In genomic region chr17:77101521-77102410, GRCh38 we compare ENCODE assay signal across 1 cellular context.
TF ChIP-seq lines count a peak whose summit lies in the region.

No MANE protein-coding gene starts in this region.

TF ChIP-seq in HepG2, 621 proteins besides CTCF, POLR2A, EP300 and RAD21 (continued from another document and continues in another):
- TF ChIP-seq ZNF609 (CRISPR knock-in tag; IDR thresholded peaks at IDR 0.05; ENCODE audit: borderline replicate concordance): 0 out of 2 replicates have a peak, but pooled peaks have one; percentile 39
- TF ChIP-seq ZNF678 (CRISPR knock-in tag; IDR thresholded peaks at IDR 0.05): no peak
- no peak for TF ChIP-seq ZNF780A (CRISPR knock-in tag; IDR thresholded peaks at IDR 0.05)
- no peak for TF ChIP-seq AGO1 (IDR thresholded peaks at IDR 0.05; ENCODE audit: low read depth, low read length, poor library complexity, severe bottlenecking)
- no peak for TF ChIP-seq ZNF292 (CRISPR knock-in tag; IDR thresholded peaks at IDR 0.05; ENCODE audit: borderline replicate concordance, low read depth)
- no peak for TF ChIP-seq SMAD9 (CRISPR knock-in tag; IDR thresholded peaks at IDR 0.05)
- TF ChIP-seq NFATC3 (CRISPR knock-in tag; IDR thresholded peaks at IDR 0.05): no peak
- no peak for TF ChIP-seq ZNF10 (CRISPR knock-in tag; IDR thresholded peaks at IDR 0.05; ENCODE audit: borderline replicate concordance, low read depth)
- TF ChIP-seq ZSCAN5A (CRISPR knock-in tag; IDR thresholded peaks at IDR 0.05; ENCODE audit: borderline replicate concordance): peak; percentile 77; the same call in 1 of the 2 replicates
- no peak for TF ChIP-seq ATF1 (CRISPR knock-in tag; IDR thresholded peaks at IDR 0.05)
- no peak for TF ChIP-seq PHB2 (IDR thresholded peaks at IDR 0.05; ENCODE audit: partially characterized antibody)
- TF ChIP-seq PITX1 (CRISPR knock-in tag; IDR thresholded peaks at IDR 0.05): peak; percentile 41; the same call in 1 of the 2 replicates
- TF ChIP-seq ZNF558 (CRISPR knock-in tag; IDR thresholded peaks at IDR 0.05; ENCODE audit: borderline replicate concordance): no peak
- TF ChIP-seq, protein P1, sequence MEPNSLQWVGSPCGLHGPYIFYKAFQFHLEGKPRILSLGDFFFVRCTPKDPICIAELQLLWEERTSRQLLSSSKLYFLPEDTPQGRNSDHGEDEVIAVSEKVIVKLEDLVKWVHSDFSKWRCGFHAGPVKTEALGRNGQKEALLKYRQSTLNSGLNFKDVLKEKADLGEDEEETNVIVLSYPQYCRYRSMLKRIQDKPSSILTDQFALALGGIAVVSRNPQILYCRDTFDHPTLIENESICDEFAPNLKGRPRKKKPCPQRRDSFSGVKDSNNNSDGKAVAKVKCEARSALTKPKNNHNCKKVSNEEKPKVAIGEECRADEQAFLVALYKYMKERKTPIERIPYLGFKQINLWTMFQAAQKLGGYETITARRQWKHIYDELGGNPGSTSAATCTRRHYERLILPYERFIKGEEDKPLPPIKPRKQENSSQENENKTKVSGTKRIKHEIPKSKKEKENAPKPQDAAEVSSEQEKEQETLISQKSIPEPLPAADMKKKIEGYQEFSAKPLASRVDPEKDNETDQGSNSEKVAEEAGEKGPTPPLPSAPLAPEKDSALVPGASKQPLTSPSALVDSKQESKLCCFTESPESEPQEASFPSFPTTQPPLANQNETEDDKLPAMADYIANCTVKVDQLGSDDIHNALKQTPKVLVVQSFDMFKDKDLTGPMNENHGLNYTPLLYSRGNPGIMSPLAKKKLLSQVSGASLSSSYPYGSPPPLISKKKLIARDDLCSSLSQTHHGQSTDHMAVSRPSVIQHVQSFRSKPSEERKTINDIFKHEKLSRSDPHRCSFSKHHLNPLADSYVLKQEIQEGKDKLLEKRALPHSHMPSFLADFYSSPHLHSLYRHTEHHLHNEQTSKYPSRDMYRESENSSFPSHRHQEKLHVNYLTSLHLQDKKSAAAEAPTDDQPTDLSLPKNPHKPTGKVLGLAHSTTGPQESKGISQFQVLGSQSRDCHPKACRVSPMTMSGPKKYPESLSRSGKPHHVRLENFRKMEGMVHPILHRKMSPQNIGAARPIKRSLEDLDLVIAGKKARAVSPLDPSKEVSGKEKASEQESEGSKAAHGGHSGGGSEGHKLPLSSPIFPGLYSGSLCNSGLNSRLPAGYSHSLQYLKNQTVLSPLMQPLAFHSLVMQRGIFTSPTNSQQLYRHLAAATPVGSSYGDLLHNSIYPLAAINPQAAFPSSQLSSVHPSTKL (CRISPR knock-in tag; IDR thresholded peaks at IDR 0.05): peak; percentile 77
- no peak for TF ChIP-seq TBX3 (IDR thresholded peaks at IDR 0.05; ENCODE audit: borderline replicate concordance)
- TF ChIP-seq RARG (CRISPR knock-in tag; IDR thresholded peaks at IDR 0.05; ENCODE audit: low read depth): no peak
- peak; percentile 59; the same call in 1 of the 2 replicates for TF ChIP-seq POLR2AphosphoS5 (IDR thresholded peaks at IDR 0.05; ENCODE audit: low read depth, low read length)
- TF ChIP-seq SATB2 (CRISPR knock-in tag; IDR thresholded peaks at IDR 0.05): no peak
- no peak for TF ChIP-seq PREB (CRISPR knock-in tag; IDR thresholded peaks at IDR 0.05)
- TF ChIP-seq BRD4 (CRISPR knock-in tag; IDR thresholded peaks at IDR 0.05): no peak
- TF ChIP-seq DMTF1 (CRISPR knock-in tag; IDR thresholded peaks at IDR 0.05): no peak
- TF ChIP-seq ZNF205 (CRISPR knock-in tag; IDR thresholded peaks at IDR 0.05): peak; percentile 47; the same call in 1 of the 2 replicates
- TF ChIP-seq ZC3H13 (CRISPR knock-in tag; IDR thresholded peaks at IDR 0.05): no peak
- no peak for TF ChIP-seq ZNF337 (CRISPR knock-in tag; IDR thresholded peaks at IDR 0.05; ENCODE audit: borderline replicate concordance, low read depth)
- no peak for TF ChIP-seq RCOR2 (CRISPR knock-in tag; IDR thresholded peaks at IDR 0.05)
- TF ChIP-seq SAFB2 (CRISPR knock-in tag; IDR thresholded peaks at IDR 0.05; ENCODE audit: borderline replicate concordance, low read depth): no peak
- TF ChIP-seq ZKSCAN1 (IDR thresholded peaks at IDR 0.05; ENCODE audit: low read length): no peak
- no peak for TF ChIP-seq ZBTB1 (CRISPR knock-in tag; IDR thresholded peaks at IDR 0.05; ENCODE audit: borderline replicate concordance)
- TF ChIP-seq STAG1 (CRISPR knock-in tag; IDR thresholded peaks at IDR 0.05): no peak
- TF ChIP-seq ZFP36L2 (CRISPR knock-in tag; IDR thresholded peaks at IDR 0.05): no peak
- TF ChIP-seq ZNF572 (CRISPR knock-in tag; IDR thresholded peaks at IDR 0.05): no peak
- no peak for TF ChIP-seq MBD4 (IDR thresholded peaks at IDR 0.05; ENCODE audit: borderline replicate concordance, low read length)
- TF ChIP-seq ZFAT (CRISPR knock-in tag; conservative IDR thresholded peaks at IDR 0.05): no peak
- no peak; the same call in 1 of the 2 replicates for TF ChIP-seq ZNF788 (CRISPR knock-in tag; IDR thresholded peaks at IDR 0.05; ENCODE audit: borderline replicate concordance)
- TF ChIP-seq FLYWCH1 (CRISPR knock-in tag; IDR thresholded peaks at IDR 0.05): no peak
- TF ChIP-seq ZNF547 (CRISPR knock-in tag; IDR thresholded peaks at IDR 0.05): no peak
- no peak for TF ChIP-seq KLF6 (CRISPR knock-in tag; IDR thresholded peaks at IDR 0.05)
- TF ChIP-seq, protein P2, sequence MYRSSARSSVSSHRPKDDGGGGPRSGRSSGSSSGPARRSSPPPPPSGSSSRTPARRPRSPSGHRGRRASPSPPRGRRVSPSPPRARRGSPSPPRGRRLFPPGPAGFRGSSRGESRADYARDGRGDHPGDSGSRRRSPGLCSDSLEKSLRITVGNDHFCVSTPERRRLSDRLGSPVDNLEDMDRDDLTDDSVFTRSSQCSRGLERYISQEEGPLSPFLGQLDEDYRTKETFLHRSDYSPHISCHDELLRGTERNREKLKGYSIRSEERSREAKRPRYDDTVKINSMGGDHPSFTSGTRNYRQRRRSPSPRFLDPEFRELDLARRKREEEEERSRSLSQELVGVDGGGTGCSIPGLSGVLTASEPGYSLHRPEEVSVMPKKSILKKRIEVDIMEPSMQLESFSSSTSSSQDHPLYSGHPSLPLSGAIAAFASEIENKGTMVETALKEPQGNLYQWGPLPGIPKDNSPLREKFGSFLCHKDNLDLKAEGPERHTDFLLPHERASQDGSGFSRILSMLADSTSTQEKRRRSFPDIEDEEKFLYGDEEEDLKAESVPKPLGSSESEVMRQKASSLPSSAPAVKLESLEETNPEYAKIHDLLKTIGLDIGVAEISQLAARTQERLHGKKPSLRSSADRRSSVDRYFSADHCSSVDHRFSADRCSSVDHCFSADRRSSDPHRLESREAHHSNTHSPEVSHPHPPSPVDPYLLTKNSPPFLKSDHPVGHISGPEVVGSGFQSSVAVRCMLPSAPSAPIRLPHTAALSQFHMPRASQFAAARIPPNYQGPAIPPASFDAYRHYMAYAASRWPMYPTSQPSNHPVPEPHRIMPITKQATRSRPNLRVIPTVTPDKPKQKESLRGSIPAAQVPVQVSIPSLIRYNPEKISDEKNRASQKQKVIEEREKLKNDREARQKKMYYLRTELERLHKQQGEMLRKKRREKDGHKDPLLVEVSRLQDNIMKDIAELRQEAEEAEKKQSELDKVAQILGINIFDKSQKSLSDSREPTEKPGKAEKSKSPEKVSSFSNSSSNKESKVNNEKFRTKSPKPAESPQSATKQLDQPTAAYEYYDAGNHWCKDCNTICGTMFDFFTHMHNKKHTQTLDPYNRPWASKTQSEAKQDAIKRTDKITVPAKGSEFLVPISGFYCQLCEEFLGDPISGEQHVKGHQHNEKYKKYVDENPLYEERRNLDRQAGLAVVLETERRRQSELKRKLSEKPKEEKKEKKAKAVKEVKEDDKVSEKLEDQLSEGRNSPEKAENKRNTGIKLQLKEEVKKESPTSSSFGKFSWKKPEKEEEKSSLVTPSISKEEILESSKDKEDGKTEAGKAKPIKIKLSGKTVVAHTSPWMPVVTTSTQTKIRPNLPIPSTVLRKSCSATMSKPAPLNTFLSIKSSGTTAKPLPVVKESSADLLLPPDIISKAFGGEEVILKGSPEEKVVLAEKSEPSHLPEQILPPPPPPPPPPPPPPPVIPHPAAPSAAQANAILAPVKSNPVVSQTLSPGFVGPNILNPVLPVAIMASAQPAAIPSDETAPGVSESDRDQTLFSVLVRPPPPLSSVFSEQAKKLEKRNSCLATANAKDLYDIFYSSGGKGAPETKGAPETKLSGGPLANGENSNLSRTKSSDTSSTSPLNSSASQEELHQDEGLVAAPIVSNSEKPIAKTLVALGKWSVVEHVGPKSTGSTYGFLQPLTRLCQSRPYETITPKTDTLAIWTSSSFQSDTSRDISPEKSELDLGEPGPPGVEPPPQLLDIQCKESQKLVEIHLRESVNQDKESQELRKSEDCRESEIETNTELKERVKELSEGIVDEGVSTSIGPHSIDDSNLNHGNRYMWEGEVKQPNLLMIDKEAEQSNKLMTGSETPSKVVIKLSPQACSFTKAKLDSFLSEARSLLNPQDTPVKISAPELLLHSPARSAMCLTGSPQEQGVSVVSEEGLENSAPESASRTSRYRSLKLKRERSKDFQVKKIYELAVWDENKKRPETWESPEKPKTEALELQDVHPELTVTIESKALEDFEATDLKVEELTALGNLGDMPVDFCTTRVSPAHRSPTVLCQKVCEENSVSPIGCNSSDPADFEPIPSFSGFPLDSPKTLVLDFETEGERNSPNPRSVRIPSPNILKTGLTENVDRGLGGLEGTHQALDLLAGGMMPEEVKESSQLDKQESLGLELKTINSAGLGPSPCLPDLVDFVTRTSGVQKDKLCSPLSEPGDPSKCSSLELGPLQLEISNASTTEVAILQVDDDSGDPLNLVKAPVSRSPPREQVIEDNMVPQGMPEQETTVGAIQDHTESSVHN (CRISPR knock-in tag; IDR thresholded peaks at IDR 0.05): no peak
- no peak for TF ChIP-seq KLF15 (CRISPR knock-in tag; IDR thresholded peaks at IDR 0.05; ENCODE audit: borderline replicate concordance)
